1 cellular context compared by ENCODE assay signal in genomic region chr6:89680150-89680549, GRCh38.
TF ChIP-seq lines count a peak whose summit lies in the region.

No MANE protein-coding gene starts in this region.

TF ChIP-seq in WTC11, 78 proteins besides CTCF, POLR2A, EP300 and RAD21 (continued from another document):
- no peak for TF ChIP-seq USF2 (CRISPR knock-in tag; IDR thresholded peaks at IDR 0.05)
